In genomic region chr7:7539152-7539551, GRCh38 we compare ENCODE assay signal across 8 cellular contexts. TPM values are rescaled to one million over a fixed set of nuclear protein-coding genes. Genes with fewer than 3 reads are reported as not detected.
"Had no signal": no experiment of that assay in that cellular context is flagged by ENCODE, and none has a peak within 500 bp of the region (broad histone marks: within the 10 kb centered on the region; RNA-seq: fewer than 3 reads in every experiment).

No MANE protein-coding gene starts in this region.

- H3K4me3 ChIP-seq: GM23338 had no signal

- H3K4me2 ChIP-seq: GM23338 had no signal

- H3K9me3 Mint-ChIP-seq: GM23338, H9, IgD-negative memory B cell had no signal

- H3K27me3 Mint-ChIP-seq: IgD-negative memory B cell had no signal

- H3K4me3 Mint-ChIP-seq: GM23338, H9, IgD-negative memory B cell had no signal

- H2AFZ ChIP-seq: GM23338 had no signal

- H3K27ac Mint-ChIP-seq: GM23338, IgD-negative memory B cell had no signal

- FAIRE-seq: HepG2, HTR-8/SVneo had no signal

- H3K36me3 Mint-ChIP-seq: IgD-negative memory B cell had no signal

- DNase-seq: H9, HCEC 1CT, KG1 had no signal

- ATAC-seq: GM23338, HepG2 had no signal

RNA-seq across cellular contexts. Expression of gene COL28A1, which starts 3.5 kb away (rescaled TPM):
- total RNA-seq: H4 had no signal
- polyA plus RNA-seq: IgD-negative memory B cell had no signal
